ENCODE assay signal across 1 cellular context in the genomic region with DNA sequence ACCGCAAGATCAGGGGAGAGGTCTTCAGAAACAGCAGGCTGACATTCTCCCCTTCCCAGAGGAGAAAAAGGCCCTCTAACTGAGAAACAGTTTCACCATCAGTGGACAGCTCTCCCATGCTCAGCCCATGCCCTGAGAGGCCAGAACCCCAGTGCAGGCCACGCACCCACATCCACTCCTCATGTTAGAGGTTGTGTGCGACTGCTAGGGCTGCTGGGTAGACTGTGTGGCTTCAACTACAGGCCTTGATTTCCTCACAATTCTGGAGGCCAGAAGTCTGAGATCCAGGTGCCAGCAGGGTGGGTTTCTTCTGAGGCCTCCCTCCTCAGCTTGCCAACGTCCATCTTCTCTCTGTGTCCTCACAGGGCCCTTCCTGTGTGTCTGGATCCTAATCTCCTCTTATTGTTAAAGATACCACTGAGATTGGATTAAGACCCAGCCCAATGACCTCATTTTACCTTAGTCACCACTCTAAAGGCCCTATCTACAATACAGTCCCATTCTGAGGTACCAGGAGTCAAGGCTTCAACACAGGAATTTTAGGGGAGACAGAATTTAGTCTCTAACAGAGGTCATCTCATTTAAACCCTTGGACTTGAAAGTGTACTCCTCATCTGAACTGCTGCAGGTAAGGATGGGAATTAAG.
TF ChIP-seq lines count a peak whose summit lies in the region.

No MANE protein-coding gene starts in this region.

TF ChIP-seq in H1, 55 proteins besides CTCF, POLR2A, EP300 and RAD21:
- no peak for TF ChIP-seq CHD2 (IDR thresholded peaks at IDR 0.05; ENCODE audit: low read length)
- TF ChIP-seq SP4 (IDR thresholded peaks at IDR 0.05; ENCODE audit: low read length): no peak
- TF ChIP-seq KDM4A (IDR thresholded peaks at IDR 0.05; ENCODE audit: low read depth, low read length, severe bottlenecking): no peak
- TF ChIP-seq RNF2 (IDR thresholded peaks at IDR 0.05; ENCODE audit: borderline replicate concordance, low read depth, low read length, missing control alignments, poor library complexity, severe bottlenecking): no peak
